In genomic region chr7:70947181-70947580, GRCh38 we compare ENCODE assay signal across 25 cellular contexts.
"Had no signal": no experiment of that assay in that cellular context is flagged by ENCODE, and none has a peak within 500 bp of the region (broad histone marks: within the 10 kb centered on the region; RNA-seq: fewer than 3 reads in every experiment).

No MANE protein-coding gene starts in this region.

- H3K27ac ChIP-seq: colonic mucosa, dorsolateral prefrontal cortex, epithelial cell of prostate, esophagus squamous epithelium, gastrocnemius medialis, hepatocyte, left lung, lower lobe of right lung had no signal

- H3K4me1 ChIP-seq: colonic mucosa, esophagus squamous epithelium, gastrocnemius medialis, left lung, lower lobe of right lung had no signal

- H3K27me3 ChIP-seq: colonic mucosa, dorsolateral prefrontal cortex, esophagus squamous epithelium, gastrocnemius medialis, hepatocyte, left lung had no signal

- H3K4me3 ChIP-seq: colonic mucosa, dorsolateral prefrontal cortex, esophagus squamous epithelium, gastrocnemius medialis, hepatocyte, left lung, lower lobe of right lung, mucosa of descending colon had no signal

- DNase-seq: cerebellar nuclear complex; colonic mucosa; dermis blood vessel endothelial cell; dorsolateral prefrontal cortex; effector CD4-positive, alpha-beta T cell; effector memory CD4-positive, alpha-beta T cell; erythroblast; esophagus squamous epithelium; foreskin fibroblast; foreskin melanocyte; gastrocnemius medialis; glutamatergic neuron; head of caudate nucleus; hypothalamus; immature natural killer cell; left cardiac atrium; left lung; left ventricle myocardium superior; lower lobe of right lung; mesenchymal stem cell; mucosa of descending colon had no signal

- H3K36me3 ChIP-seq: colonic mucosa, esophagus squamous epithelium, gastrocnemius medialis, left lung, lower lobe of right lung had no signal

- H3K9me3 ChIP-seq: colonic mucosa, esophagus squamous epithelium, gastrocnemius medialis, lower lobe of right lung had no signal

- H3K27ac Mint-ChIP-seq: immature natural killer cell, mesothelial cell of epicardium had no signal

- H3K4me1 Mint-ChIP-seq: immature natural killer cell, mesothelial cell of epicardium had no signal

- H3K4me3 Mint-ChIP-seq: immature natural killer cell, mesothelial cell of epicardium had no signal

- H3K36me3 Mint-ChIP-seq: immature natural killer cell, mesothelial cell of epicardium had no signal

- ATAC-seq: esophagus mucosa, gastrocnemius medialis, left cardiac atrium, left lung, left ventricle myocardium superior, lower lobe of right lung, mucosa of descending colon had no signal
